24 cellular contexts compared by ENCODE assay signal in genomic region chr11:72405009-72405408, GRCh38. TPM values are rescaled to one million over a fixed set of nuclear protein-coding genes. Genes with fewer than 3 reads are reported as not detected.
DNase-seq lines count a peak whose midpoint lies in the region; ATAC-seq and TF ChIP-seq lines count a peak whose summit lies in the region.
"Had no signal": no experiment of that assay in that cellular context is flagged by ENCODE, and none has a peak within 500 bp of the region (broad histone marks: within the 10 kb centered on the region; RNA-seq: fewer than 3 reads in every experiment).

No MANE protein-coding gene starts in this region.

- in situ Hi-C loops in HAP-1 (cut with MboI; ENCODE audit: low sequenced_read_pairs): no loop called here

- peaks cover 3% of the 10 kb centered on the region for H3K27me3 Mint-ChIP-seq in nephron progenitor cell (ENCODE audit: low read depth, poor library complexity)
- H3K27me3 Mint-ChIP-seq: activated CD4-positive, alpha-beta T cell treated with anti-CD3 and anti-CD28 coated beads, Interleukin-2, amount 10 ng/mL, durations not matched to agents 24 days and 14 days; stimulated activated naive CD8-positive, alpha-beta T cell treated with anti-CD3 and anti-CD28 coated beads, Interleukin-15, Interleukin-2, amounts not matched to agents 100 ng/mL and 50 ng/mL, for 24 hours; T-cell had no signal

- H3K27ac Mint-ChIP-seq in nephron progenitor cell: peak overlapping the region; percentile 50
- H3K27ac Mint-ChIP-seq: activated CD4-positive, alpha-beta T cell treated with anti-CD3 and anti-CD28 coated beads, Interleukin-2, amount 10 ng/mL, durations not matched to agents 24 days and 14 days; nephron; stimulated activated naive CD8-positive, alpha-beta T cell treated with anti-CD3 and anti-CD28 coated beads, Interleukin-15, Interleukin-2, amounts not matched to agents 100 ng/mL and 50 ng/mL, for 24 hours; T-cell had no signal

- peaks cover 9% of the 10 kb centered on the region for H3K36me3 Mint-ChIP-seq in nephron progenitor cell (ENCODE audit: low read depth)

- no peak for TF ChIP-seq CTCF in nephron progenitor cell (IDR thresholded peaks at IDR 0.05)

- intact Hi-C loops in Right ventricle myocardium inferior (cut with DNase I): no loop called here
- intact Hi-C loops in cardiac septum (cut with DNase I): no loop called here

- no peaks in the 10 kb centered on the region for H3K4me1 ChIP-seq in HAP-1
- H3K4me1 ChIP-seq: foreskin keratinocyte had no signal

- ATAC-seq in Right ventricle myocardium inferior: peak; percentile 39
- ATAC-seq in HG03025 (IDR thresholded peaks at IDR 0.05; ENCODE audit: low FRiP score, unreplicated experiment): no peak
- ATAC-seq: foreskin keratinocyte, T-cell had no signal

- no peaks in the 10 kb centered on the region for H3K36me3 ChIP-seq in HAP-1 (replicated peaks)

- DNase-seq in Right ventricle myocardium inferior (ENCODE audit: missing footprints): no peak
- no peak for DNase-seq in cardiac septum (ENCODE audit: low spot score)
- peak; percentile 21 for DNase-seq in ecto neural progenitor cell (ENCODE audit: low spot score)
- DNase-seq in nephron progenitor cell: no peak
- no peak for DNase-seq in HAP-1 (ENCODE audit: low spot score in 2 of 2)
- DNase-seq in NCI-H69 (lab: John Stamatoyannopoulos, UW): no peak
- no peak for DNase-seq in cerebellum (ENCODE audit: low spot score)
- DNase-seq: activated CD4-positive, alpha-beta T cell treated with anti-CD3 and anti-CD28 coated beads, Interleukin-2, amount 10 ng/mL, durations not matched to agents 24 days and 14 days; activated gamma-delta T cell; caudate nucleus; effector CD4-positive, alpha-beta T cell; erythroblast; foreskin keratinocyte; kidney; mesendoderm; NCI-H1417; NCI-H2171 treated with DMSO at 0.1 percent for 48 hours; NCI-H526 treated with DMSO at 0.1 percent for 48 hours; SHP77 treated with DMSO at 0.1 percent for 48 hours; stimulated activated CD4-positive, alpha-beta T cell treated with anti-CD3 and anti-CD28 coated beads, Interleukin-2, amount 100 ng/mL, for 24 hours; T-cell had no signal

- H3K4me3 Mint-ChIP-seq in nephron progenitor cell: no peak overlapping the region
- H3K4me3 Mint-ChIP-seq: activated CD4-positive, alpha-beta T cell treated with anti-CD3 and anti-CD28 coated beads, Interleukin-2, amount 10 ng/mL, durations not matched to agents 24 days and 14 days; nephron; stimulated activated naive CD8-positive, alpha-beta T cell treated with anti-CD3 and anti-CD28 coated beads, Interleukin-15, Interleukin-2, amounts not matched to agents 100 ng/mL and 50 ng/mL, for 24 hours; T-cell had no signal

- peaks cover 5% of the 10 kb centered on the region for H3K4me1 Mint-ChIP-seq in nephron progenitor cell
- H3K4me1 Mint-ChIP-seq: nephron had no signal

- no peaks in the 10 kb centered on the region for H3K9me3 ChIP-seq in HAP-1

- H3K4me3 ChIP-seq in HAP-1: no peak overlapping the region

- no peaks in the 10 kb centered on the region for H3K9me3 Mint-ChIP-seq in nephron progenitor cell
- H3K9me3 Mint-ChIP-seq: activated CD4-positive, alpha-beta T cell treated with anti-CD3 and anti-CD28 coated beads, Interleukin-2, amount 10 ng/mL, durations not matched to agents 24 days and 14 days; nephron; stimulated activated naive CD8-positive, alpha-beta T cell treated with anti-CD3 and anti-CD28 coated beads, Interleukin-15, Interleukin-2, amounts not matched to agents 100 ng/mL and 50 ng/mL, for 24 hours; T-cell had no signal

- H3K27me3 ChIP-seq in HAP-1 (ENCODE audit: low read depth): no peaks in the 10 kb centered on the region
- H3K27me3 ChIP-seq: foreskin keratinocyte had no signal

RNA-seq across cellular contexts. Expression of gene CLPB, which starts 29.3 kb away (rescaled TPM):
- total RNA-seq in Right ventricle myocardium inferior (17.7 TPM), cardiac septum (16.7 TPM), cerebellum (50.1 TPM)
